ENCODE assay signal across 1 cellular context in the genomic region with DNA sequence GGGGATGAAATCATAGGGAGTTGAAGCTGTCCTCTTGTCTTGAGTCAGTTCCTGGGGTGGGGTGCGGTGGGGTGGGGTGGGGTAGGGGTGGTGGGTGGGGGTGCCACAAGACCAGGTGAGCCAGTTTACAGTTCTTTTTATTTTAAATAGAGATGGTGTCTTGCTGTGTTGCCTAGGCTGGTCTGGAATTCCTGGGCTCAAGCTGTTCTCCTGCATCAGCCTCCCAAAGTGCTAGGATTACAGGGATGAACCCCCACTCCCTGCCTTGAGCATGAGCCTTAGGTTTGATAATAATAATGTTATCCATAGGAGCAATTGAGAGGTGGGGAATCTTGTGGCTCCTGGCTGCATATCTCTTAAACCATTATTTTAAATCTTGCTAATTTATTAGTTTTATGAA.
TF ChIP-seq lines count a peak whose summit lies in the region.

No MANE protein-coding gene starts in this region.

TF ChIP-seq in GM23338, 12 proteins besides CTCF, POLR2A, EP300 and RAD21 (continued from another document):
- TF ChIP-seq, protein P1, sequence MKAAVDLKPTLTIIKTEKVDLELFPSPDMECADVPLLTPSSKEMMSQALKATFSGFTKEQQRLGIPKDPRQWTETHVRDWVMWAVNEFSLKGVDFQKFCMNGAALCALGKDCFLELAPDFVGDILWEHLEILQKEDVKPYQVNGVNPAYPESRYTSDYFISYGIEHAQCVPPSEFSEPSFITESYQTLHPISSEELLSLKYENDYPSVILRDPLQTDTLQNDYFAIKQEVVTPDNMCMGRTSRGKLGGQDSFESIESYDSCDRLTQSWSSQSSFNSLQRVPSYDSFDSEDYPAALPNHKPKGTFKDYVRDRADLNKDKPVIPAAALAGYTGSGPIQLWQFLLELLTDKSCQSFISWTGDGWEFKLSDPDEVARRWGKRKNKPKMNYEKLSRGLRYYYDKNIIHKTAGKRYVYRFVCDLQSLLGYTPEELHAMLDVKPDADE (IDR thresholded peaks at IDR 0.05): no peak
TF ChIP-seq in GM23338: peak in this region for 0.
